Comparison of ENCODE assay signal across 6 cellular contexts in genomic region chr3:169811606-169812123, GRCh38. TPM values are rescaled to one million over a fixed set of nuclear protein-coding genes. Genes with fewer than 3 reads are reported as not detected.
DNase-seq lines count a peak whose midpoint lies in the region; ATAC-seq and TF ChIP-seq lines count a peak whose summit lies in the region.

No MANE protein-coding gene starts in this region.

- DNase-seq in SIG-M5 treated with dmso at 0.1 percent for 504 hours (lab: John Stamatoyannopoulos, UW; ENCODE audit: unreplicated experiment) (peak; percentile 50), SIG-M5 (lab: John Stamatoyannopoulos, UW) (no peak), left cardiac atrium (no peak), stromal cell of bone marrow (ENCODE audit: low read depth) (peak; percentile 28)

- ATAC-seq in SK-N-SH treated with all-trans-retinoic acid at 6 μM for 48 hours (peak; percentile 72), left cardiac atrium (peak; percentile 23 to 48), HG02588 (IDR thresholded peaks at IDR 0.05; ENCODE audit: unreplicated experiment) (no peak)

- intact Hi-C loops in left cardiac atrium (cut with DNase I) = no loop called here

TF ChIP-seq in SK-N-SH treated with all-trans-retinoic acid at 6 μM for 48 hours, 23 proteins besides CTCF, POLR2A, EP300 and RAD21:
- TF ChIP-seq, protein P1, sequence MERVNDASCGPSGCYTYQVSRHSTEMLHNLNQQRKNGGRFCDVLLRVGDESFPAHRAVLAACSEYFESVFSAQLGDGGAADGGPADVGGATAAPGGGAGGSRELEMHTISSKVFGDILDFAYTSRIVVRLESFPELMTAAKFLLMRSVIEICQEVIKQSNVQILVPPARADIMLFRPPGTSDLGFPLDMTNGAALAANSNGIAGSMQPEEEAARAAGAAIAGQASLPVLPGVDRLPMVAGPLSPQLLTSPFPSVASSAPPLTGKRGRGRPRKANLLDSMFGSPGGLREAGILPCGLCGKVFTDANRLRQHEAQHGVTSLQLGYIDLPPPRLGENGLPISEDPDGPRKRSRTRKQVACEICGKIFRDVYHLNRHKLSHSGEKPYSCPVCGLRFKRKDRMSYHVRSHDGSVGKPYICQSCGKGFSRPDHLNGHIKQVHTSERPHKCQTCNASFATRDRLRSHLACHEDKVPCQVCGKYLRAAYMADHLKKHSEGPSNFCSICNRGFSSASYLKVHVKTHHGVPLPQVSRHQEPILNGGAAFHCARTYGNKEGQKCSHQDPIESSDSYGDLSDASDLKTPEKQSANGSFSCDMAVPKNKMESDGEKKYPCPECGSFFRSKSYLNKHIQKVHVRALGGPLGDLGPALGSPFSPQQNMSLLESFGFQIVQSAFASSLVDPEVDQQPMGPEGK (CRISPR knock-in tag; IDR thresholded peaks at IDR 0.05; ENCODE audit: borderline replicate concordance) = peak; percentile 17; the same call in 1 of the 2 replicates
- TF ChIP-seq ZNF70 (CRISPR knock-in tag; IDR thresholded peaks at IDR 0.05) (no peak), ISL1 (CRISPR knock-in tag; IDR thresholded peaks at IDR 0.05) (no peak), TOX (CRISPR knock-in tag; IDR thresholded peaks at IDR 0.05; ENCODE audit: borderline replicate concordance) (no peak), BACH2 (CRISPR knock-in tag; IDR thresholded peaks at IDR 0.05; ENCODE audit: borderline replicate concordance) (no peak), OSR1 (CRISPR knock-in tag; IDR thresholded peaks at IDR 0.05) (no peak), TSHZ2 (CRISPR knock-in tag; IDR thresholded peaks at IDR 0.05) (no peak)
- TF ChIP-seq, protein P2, sequence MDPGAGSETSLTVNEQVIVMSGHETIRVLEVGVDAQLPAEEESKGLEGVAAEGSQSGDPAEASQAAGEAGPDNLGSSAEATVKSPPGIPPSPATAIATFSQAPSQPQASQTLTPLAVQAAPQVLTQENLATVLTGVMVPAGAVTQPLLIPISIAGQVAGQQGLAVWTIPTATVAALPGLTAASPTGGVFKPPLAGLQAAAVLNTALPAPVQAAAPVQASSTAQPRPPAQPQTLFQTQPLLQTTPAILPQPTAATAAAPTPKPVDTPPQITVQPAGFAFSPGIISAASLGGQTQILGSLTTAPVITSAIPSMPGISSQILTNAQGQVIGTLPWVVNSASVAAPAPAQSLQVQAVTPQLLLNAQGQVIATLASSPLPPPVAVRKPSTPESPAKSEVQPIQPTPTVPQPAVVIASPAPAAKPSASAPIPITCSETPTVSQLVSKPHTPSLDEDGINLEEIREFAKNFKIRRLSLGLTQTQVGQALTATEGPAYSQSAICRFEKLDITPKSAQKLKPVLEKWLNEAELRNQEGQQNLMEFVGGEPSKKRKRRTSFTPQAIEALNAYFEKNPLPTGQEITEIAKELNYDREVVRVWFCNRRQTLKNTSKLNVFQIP (CRISPR knock-in tag; IDR thresholded peaks at IDR 0.05; ENCODE audit: borderline replicate concordance, low read depth) = no peak

RNA-seq across cellular contexts. Expression of gene LRRIQ4, which starts 1.0 kb away (rescaled TPM):
- under 1 TPM in 1 of 2 donors, not detected in 1; 0.12 TPM for total RNA-seq in left cardiac atrium

RNA-seq across cellular contexts. Expression of gene LRRC34, which starts 1.0 kb away (rescaled TPM):
- total RNA-seq in left cardiac atrium = 1 to 10 TPM; 2.1 to 2.7 TPM

RNA-seq across cellular contexts. Expression of gene MYNN, which starts 38.5 kb away (rescaled TPM):
- 10 to 100 TPM; 13.0 to 13.8 TPM for total RNA-seq in left cardiac atrium

RNA-seq across cellular contexts. Expression of gene ACTRT3, which starts 42.3 kb away (rescaled TPM):
- 1 to 10 TPM; 1.6 to 2.5 TPM for total RNA-seq in left cardiac atrium

RNA-seq across cellular contexts. Expression of gene TERC, which starts 46.8 kb away (rescaled TPM):
- total RNA-seq in left cardiac atrium = 1 to 10 TPM; 1.7 to 7.2 TPM

Comparison
In these comparisons a context has a peak if more than half of its experiments do, and no peak if none do; other contexts are left out.
1. DNase-seq: peak in SIG-M5 treated with dmso at 0.1 percent for 504 hours (single experiment) and stromal cell of bone marrow (single experiment); none in SIG-M5 (single experiment) and left cardiac atrium (single experiment).